Comparison of ENCODE assay signal across 13 cellular contexts in genomic region chr16:11494029-11494428, GRCh38.
"Had no signal": no experiment of that assay in that cellular context is flagged by ENCODE, and none has a peak within 500 bp of the region (broad histone marks: within the 10 kb centered on the region; RNA-seq: fewer than 3 reads in every experiment).

No MANE protein-coding gene starts in this region.

- ATAC-seq: activated naive CD8-positive, alpha-beta T cell treated with anti-CD3 and anti-CD28 coated beads, Interleukin-2, amount 50 U/mL, for 24 hours; pancreas had no signal

- H3K9me3 Mint-ChIP-seq: activated T-helper 1 cell treated with anti-CD3 and anti-CD28 coated beads, Interleukin-12 subunit alpha, Interleukin-12 subunit beta, Interleukin-2, Interleukin-4 antibody, amounts not matched to agents 30 ng/mL and 10 ng/mL and 1 ng/mL, durations not matched to agents 14 hours and 24 hours and 36 hours had no signal

- H3K27ac Mint-ChIP-seq: activated naive CD8-positive, alpha-beta T cell treated with anti-CD3 and anti-CD28 coated beads, Interleukin-2, amount 50 U/mL, for 24 hours; activated T-helper 1 cell treated with anti-CD3 and anti-CD28 coated beads, Interleukin-12 subunit alpha, Interleukin-12 subunit beta, Interleukin-2, Interleukin-4 antibody, amounts not matched to agents 30 ng/mL and 10 ng/mL and 1 ng/mL, durations not matched to agents 14 hours and 24 hours and 36 hours; neural progenitor cell had no signal

- H3K4me3 ChIP-seq: neural progenitor cell, pancreas, tibial nerve had no signal

- H3K36me3 Mint-ChIP-seq: neural progenitor cell had no signal

- H3K36me3 ChIP-seq: neural progenitor cell, pancreas had no signal

- H3K27ac ChIP-seq: epithelial cell of prostate, neural progenitor cell, tibial nerve had no signal

- DNase-seq: activated naive CD4-positive, alpha-beta T cell treated with Interleukin-2 at 50 U/mL for 16 hours; activated naive CD8-positive, alpha-beta T cell treated with anti-CD3 and anti-CD28 coated beads, Interleukin-2, amount 50 U/mL, for 24 hours; effector CD8-positive, alpha-beta T cell; hippocampal formation; kidney glomerular epithelial cell; midbrain; stimulated activated CD4-positive, alpha-beta T cell treated with anti-CD3 and anti-CD28 coated beads, Interleukin-4, amount 100 ng/mL, for 4 hours; T-helper 9 cell had no signal

- H3K9me3 ChIP-seq: pancreas had no signal

- H3K27me3 ChIP-seq: neural progenitor cell, pancreas, tibial nerve had no signal

- H3K27me3 Mint-ChIP-seq: activated naive CD8-positive, alpha-beta T cell treated with anti-CD3 and anti-CD28 coated beads, Interleukin-2, amount 50 U/mL, for 24 hours had no signal

- H3K4me3 Mint-ChIP-seq: activated naive CD8-positive, alpha-beta T cell treated with anti-CD3 and anti-CD28 coated beads, Interleukin-2, amount 50 U/mL, for 24 hours; activated T-helper 1 cell treated with anti-CD3 and anti-CD28 coated beads, Interleukin-12 subunit alpha, Interleukin-12 subunit beta, Interleukin-2, Interleukin-4 antibody, amounts not matched to agents 30 ng/mL and 10 ng/mL and 1 ng/mL, durations not matched to agents 14 hours and 24 hours and 36 hours; neural progenitor cell had no signal
